In the genomic region with DNA sequence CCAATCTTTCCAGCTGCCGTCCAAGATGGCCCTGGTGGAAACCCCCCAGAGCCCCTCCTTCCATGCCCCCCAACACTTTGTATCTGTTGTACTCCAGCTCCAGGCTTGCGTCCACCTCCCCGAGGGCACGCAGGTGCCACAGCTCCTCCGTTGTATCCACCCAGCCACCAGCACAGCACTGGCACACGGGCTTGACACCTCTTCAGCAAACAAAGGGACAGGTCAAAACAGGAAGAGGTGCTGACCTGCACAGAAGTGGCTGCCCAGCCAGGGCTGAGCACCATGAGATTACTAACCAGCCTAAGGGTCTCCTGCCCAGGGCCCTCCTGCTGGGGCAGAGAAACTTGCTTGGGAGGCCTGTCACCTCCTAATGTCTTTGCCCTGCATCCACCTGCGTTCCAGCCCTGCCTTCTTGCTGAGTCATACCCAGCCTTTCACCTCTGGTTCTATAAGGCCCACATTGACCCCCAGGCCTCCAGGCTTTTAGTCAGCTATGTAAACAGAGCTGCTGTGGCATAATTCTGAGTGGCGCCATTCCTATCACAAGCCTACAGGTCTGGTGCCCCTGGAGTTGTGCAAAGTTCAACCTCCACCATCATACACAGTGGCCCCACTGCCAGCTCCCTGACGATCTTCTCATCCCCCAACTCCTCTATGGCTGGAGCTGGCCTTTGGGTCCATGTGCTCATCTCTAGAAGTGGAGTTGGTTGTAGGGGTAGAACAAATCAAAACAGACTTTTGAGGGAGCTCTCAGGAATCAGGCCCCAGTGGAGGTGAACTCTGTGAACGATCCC, we compare ENCODE assay signal across 16 cellular contexts. TPM values are rescaled to one million over a fixed set of nuclear protein-coding genes. Genes with fewer than 3 reads are reported as not detected.
DNase-seq lines count a peak whose midpoint lies in the region; ATAC-seq, FAIRE-seq and TF ChIP-seq lines count a peak whose summit lies in the region.
"Had no signal": no experiment of that assay in that cellular context is flagged by ENCODE, and none has a peak within 500 bp of the region (broad histone marks: within the 10 kb centered on the region; RNA-seq: fewer than 3 reads in every experiment).

No MANE protein-coding gene starts in this region.

- TF ChIP-seq POLR2A in H54 (IDR thresholded peaks at IDR 0.05; ENCODE audit: low read depth, low read length) (no peak), esophagus squamous epithelium (IDR thresholded peaks at IDR 0.05) (no peak), tibial nerve (IDR thresholded peaks at IDR 0.05) (no peak)

- 71 to 89% methylated on average over 5 to 9 of the region's 10 CpGs for WGBS in esophagus squamous epithelium, 2 donors
- WGBS in tibial nerve, 2 donors = 91 to 95% methylated on average over 10 of the region's 10 CpGs

- DNase-seq in H54 (ENCODE audit: insufficient read length, low spot score) (peak; percentile 88), NCI-H69 (lab: John Stamatoyannopoulos, UW) (peak; percentile 58), epithelial cell of esophagus (ENCODE audit: low read depth) (peak; percentile 82), esophagus squamous epithelium (lab: John Stamatoyannopoulos, UW) (no peak), tibial nerve (ENCODE audit: low spot score in 2 of 2) (no peak)
- no peak for DNase-seq in stimulated activated effector memory CD8-positive, alpha-beta T cell treated with anti-CD3 and anti-CD28 coated beads, Interleukin-12 subunit alpha, Interleukin-12 subunit beta, amount 100 ng/mL, for 72 hours (ENCODE audit: low spot score in 2 of 2)
- DNase-seq: activated CD4-positive, alpha-beta T cell treated with anti-CD3 and anti-CD28 coated beads, Interleukin-2, amount 10 ng/mL, durations not matched to agents 7 days and 5 days; glutamatergic neuron; naive thymus-derived CD4-positive, alpha-beta T cell; NCI-H2171 treated with DMSO at 0.1 percent for 48 hours had no signal

- intact Hi-C loops in esophagus squamous epithelium (cut with DNase I) = no loop called here

- H3K27ac ChIP-seq in esophagus squamous epithelium (no peak overlapping the region), tibial nerve (no peak overlapping the region)

- peaks cover 8% of the 10 kb centered on the region for H3K36me3 Mint-ChIP-seq in stimulated activated effector memory CD8-positive, alpha-beta T cell treated with anti-CD3 and anti-CD28 coated beads, Interleukin-12 subunit alpha, Interleukin-12 subunit beta, amount 100 ng/mL, for 72 hours

- H3K9me3 Mint-ChIP-seq in stimulated activated effector memory CD8-positive, alpha-beta T cell treated with anti-CD3 and anti-CD28 coated beads, Interleukin-12 subunit alpha, Interleukin-12 subunit beta, amount 100 ng/mL, for 72 hours = no peaks in the 10 kb centered on the region
- H3K9me3 Mint-ChIP-seq: activated CD4-positive, alpha-beta T cell treated with anti-CD3 and anti-CD28 coated beads, Interleukin-2, amount 10 ng/mL, durations not matched to agents 7 days and 5 days; activated T-helper 1 cell treated with anti-CD3 and anti-CD28 coated beads, Interleukin-12 subunit alpha, Interleukin-12 subunit beta, Interleukin-2, Interleukin-4 antibody, amounts not matched to agents 30 ng/mL and 10 ng/mL and 1 ng/mL, durations not matched to agents 14 hours and 24 hours and 36 hours; naive thymus-derived CD4-positive, alpha-beta T cell; T-helper 2 cell treated with Interferon-gamma antibody and Interleukin-4, amounts not matched to agents 5 μg/mL and 100 μg/mL, for 36 hours had no signal

- H3K36me3 ChIP-seq in esophagus squamous epithelium = peaks cover 0 to 23% (median 0%) of the 10 kb centered on the region in 3 donors
- H3K36me3 ChIP-seq in tibial nerve = peaks cover 0 to 43% (median 0%) of the 10 kb centered on the region in 3 donors

- TF ChIP-seq EP300 in tibial nerve (IDR thresholded peaks at IDR 0.05) = no peak

- no peak for TF ChIP-seq CTCF in epithelial cell of esophagus (IDR thresholded peaks at IDR 0.05; ENCODE audit: insufficient read depth, low read depth, low read length, missing control alignments)
- TF ChIP-seq CTCF in esophagus squamous epithelium (IDR thresholded peaks at IDR 0.05) = no peak
- TF ChIP-seq CTCF in tibial nerve (IDR thresholded peaks at IDR 0.05) = no peak

- no peak overlapping the region for H3K4me3 Mint-ChIP-seq in stimulated activated effector memory CD8-positive, alpha-beta T cell treated with anti-CD3 and anti-CD28 coated beads, Interleukin-12 subunit alpha, Interleukin-12 subunit beta, amount 100 ng/mL, for 72 hours
- H3K4me3 Mint-ChIP-seq: activated CD4-positive, alpha-beta T cell treated with anti-CD3 and anti-CD28 coated beads, Interleukin-2, amount 10 ng/mL, durations not matched to agents 7 days and 5 days; activated T-helper 1 cell treated with anti-CD3 and anti-CD28 coated beads, Interleukin-12 subunit alpha, Interleukin-12 subunit beta, Interleukin-2, Interleukin-4 antibody, amounts not matched to agents 30 ng/mL and 10 ng/mL and 1 ng/mL, durations not matched to agents 14 hours and 24 hours and 36 hours; CD14-positive monocyte; naive thymus-derived CD4-positive, alpha-beta T cell; T-helper 2 cell treated with Interferon-gamma antibody and Interleukin-4, amounts not matched to agents 5 μg/mL and 100 μg/mL, for 36 hours had no signal

- ATAC-seq in stimulated activated effector memory CD8-positive, alpha-beta T cell treated with anti-CD3 and anti-CD28 coated beads, Interleukin-12 subunit alpha, Interleukin-12 subunit beta, amount 100 ng/mL, for 72 hours = peak; percentile 57
- no peak for ATAC-seq in HG03139 (IDR thresholded peaks at IDR 0.05; ENCODE audit: unreplicated experiment)
- ATAC-seq in GM19452 (IDR thresholded peaks at IDR 0.05; ENCODE audit: unreplicated experiment) = no peak
- ATAC-seq: naive thymus-derived CD4-positive, alpha-beta T cell; right cardiac atrium had no signal

- H3K4me3 ChIP-seq in epithelial cell of esophagus (ENCODE audit: low read length) (no peak overlapping the region), esophagus squamous epithelium (no peak overlapping the region), tibial nerve (no peak overlapping the region)

- peak; percentile 68 for FAIRE-seq in H54 (lab: Jason Lieb, UNC)

- H3K9me3 ChIP-seq in esophagus squamous epithelium (no peaks in the 10 kb centered on the region), tibial nerve (no peaks in the 10 kb centered on the region)

- H3K4me1 ChIP-seq in esophagus squamous epithelium (peaks cover 0 to 29% (median 6%) of the 10 kb centered on the region in 3 donors), tibial nerve (peaks cover 0 to 23% (median 0%) of the 10 kb centered on the region in 4 donors)

- peaks cover 8% of the 10 kb centered on the region for H3K4me1 Mint-ChIP-seq in stimulated activated effector memory CD8-positive, alpha-beta T cell treated with anti-CD3 and anti-CD28 coated beads, Interleukin-12 subunit alpha, Interleukin-12 subunit beta, amount 100 ng/mL, for 72 hours
- H3K4me1 Mint-ChIP-seq: activated CD4-positive, alpha-beta T cell treated with anti-CD3 and anti-CD28 coated beads, Interleukin-2, amount 10 ng/mL, durations not matched to agents 7 days and 5 days had no signal

- no peaks in the 10 kb centered on the region for H3K27me3 ChIP-seq in esophagus squamous epithelium
- H3K27me3 ChIP-seq in tibial nerve = no peaks in the 10 kb centered on the region

- H3K27ac Mint-ChIP-seq in stimulated activated effector memory CD8-positive, alpha-beta T cell treated with anti-CD3 and anti-CD28 coated beads, Interleukin-12 subunit alpha, Interleukin-12 subunit beta, amount 100 ng/mL, for 72 hours = peak overlapping the region; percentile 74
- H3K27ac Mint-ChIP-seq: activated CD4-positive, alpha-beta T cell treated with anti-CD3 and anti-CD28 coated beads, Interleukin-2, amount 10 ng/mL, durations not matched to agents 7 days and 5 days; activated T-helper 1 cell treated with anti-CD3 and anti-CD28 coated beads, Interleukin-12 subunit alpha, Interleukin-12 subunit beta, Interleukin-2, Interleukin-4 antibody, amounts not matched to agents 30 ng/mL and 10 ng/mL and 1 ng/mL, durations not matched to agents 14 hours and 24 hours and 36 hours; naive thymus-derived CD4-positive, alpha-beta T cell; T-helper 2 cell treated with Interferon-gamma antibody and Interleukin-4, amounts not matched to agents 5 μg/mL and 100 μg/mL, for 36 hours had no signal

RNA-seq across cellular contexts. Expression of a gene that starts 20.9 kb away (rescaled TPM):
- 1 to 10 TPM in 3 of 4 donors, under 1 TPM in 1; 0.87 to 3.1 (median 2.3) TPM for total RNA-seq in esophagus squamous epithelium
- 10 to 100 TPM in 1 of 4 donors, 1 to 10 TPM in 3; 6.5 to 10.1 (median 7.4) TPM for total RNA-seq in tibial nerve

RNA-seq across cellular contexts. Expression of a gene that starts 56.7 kb away (rescaled TPM):
- total RNA-seq in esophagus squamous epithelium (1 to 10 TPM in 2 of 4 donors, under 1 TPM in 2; 0.57 to 5.9 (median 1.0) TPM), tibial nerve (10 to 100 TPM; 13.8 to 20.1 (median 17.3) TPM)

Comparison
In these comparisons a context has a peak if more than half of its experiments do, and no peak if none do; other contexts are left out.
1. DNase-seq: peak in H54 (single experiment), NCI-H69 (single experiment) and epithelial cell of esophagus (single experiment); none in stimulated activated effector memory CD8-positive, alpha-beta T cell treated with anti-CD3 and anti-CD28 coated beads, Interleukin-12 subunit alpha, Interleukin-12 subunit beta, amount 100 ng/mL, for 72 hours (0 of 2), esophagus squamous epithelium (single experiment) and tibial nerve (0 of 2).